8 cellular contexts compared by ENCODE assay signal in the genomic region with DNA sequence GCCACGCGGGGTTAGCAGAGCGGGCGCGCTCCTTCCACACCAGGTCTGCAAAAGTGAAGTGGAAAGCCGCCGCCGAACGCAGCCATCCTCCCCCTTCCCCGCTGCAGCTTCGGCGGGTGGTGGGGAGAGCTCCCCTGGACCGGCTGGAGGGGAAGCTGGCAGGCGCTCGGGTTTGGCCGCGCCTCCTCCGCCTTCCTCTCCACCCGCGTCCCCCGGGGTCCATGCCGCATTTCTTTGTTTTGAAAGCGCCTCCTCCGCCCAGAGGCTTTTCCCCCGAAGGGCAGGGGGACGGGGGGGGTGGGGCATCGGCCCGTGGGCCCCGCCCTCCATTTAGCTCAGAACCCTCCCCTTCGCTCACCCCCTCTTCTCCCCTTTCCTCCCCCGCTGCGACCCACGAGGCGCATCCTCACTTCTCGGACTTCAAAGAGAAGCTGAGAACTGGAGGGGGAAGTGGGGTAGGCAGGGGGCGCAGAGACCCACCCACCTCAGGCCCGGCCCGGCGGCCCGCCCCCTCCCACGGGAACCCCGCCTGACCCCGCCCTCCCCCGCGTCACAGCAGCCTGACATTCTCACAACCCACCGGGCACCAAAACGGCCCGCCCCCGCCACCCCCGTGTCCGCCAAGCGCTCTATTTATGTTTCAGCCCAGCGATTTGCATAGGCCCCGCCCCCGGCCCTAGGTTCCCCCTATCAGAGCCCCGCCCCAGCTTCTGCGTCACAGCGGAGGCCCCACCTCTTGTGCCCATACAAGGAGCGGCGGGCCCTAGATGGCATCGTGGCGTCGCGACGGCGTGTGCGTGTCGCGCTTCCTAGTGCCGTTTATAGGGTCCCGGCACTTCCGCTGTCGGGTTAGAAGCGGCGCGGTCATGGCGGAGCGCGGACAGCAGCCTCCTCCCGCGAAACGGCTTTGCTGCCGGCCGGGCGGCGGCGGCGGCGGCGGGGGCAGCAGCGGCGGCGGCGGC. TPM values are rescaled to one million over a fixed set of nuclear protein-coding genes. Genes with fewer than 3 reads are reported as not detected.
A peak's percentile ranks its signal among the peaks of the same experiment; 100 is the strongest.
DNase-seq lines count a peak whose midpoint lies in the region; ATAC-seq and TF ChIP-seq lines count a peak whose summit lies in the region.

Gene ZSWIM6 (plus strand): TSS at position 852 of the 962 bp plus-strand sequence. CDS start 15 bp downstream, at position 867.

- TF ChIP-seq CTCF in astrocyte of the cerebellum (IDR thresholded peaks at IDR 0.05; ENCODE audit: low read depth, low read length, missing control alignments): no peak

- 1% methylated on average over 65 to 94 of the region's 94 CpGs for WGBS in aorta, 2 donors

- peak within 1 kb of the TSS; percentile 94 for H3K9ac ChIP-seq in rectal smooth muscle tissue (ENCODE audit: low read length)

- intact Hi-C loops in aorta (cut with DNase I): loop anchor here (1.0 to 10.0 kb wide), 10 partner anchors 77 to 384 kb away; partner anchors contain the start of genes SMIM15 (in 2 of the 2), ERCC8 (in 1 of the 2) and NDUFAF2 (in 1 of the 2)

- peaks cover 19% of the 10 kb centered on the region for H3K4me1 ChIP-seq in rectal smooth muscle tissue (ENCODE audit: control insufficient read depth, insufficient read depth, low read length)
- H3K4me1 ChIP-seq in aorta (ENCODE audit: control insufficient read depth in 1 of 2, insufficient read depth in 2 of 2, low read length in 2 of 2): peaks cover 0 to 4% of the 10 kb centered on the region in 2 donors

- DNase-seq in NCI-H1930 (lab: John Stamatoyannopoulos, UW) (peak; percentile 88 to 95), T-helper 22 cell (ENCODE audit: low read depth) (peak; percentile 99), astrocyte of the cerebellum (ENCODE audit: low read depth) (peak; percentile 98), hepatic stellate cell (ENCODE audit: low spot score) (peak; percentile 95), aorta (peak; percentile 100)

- H3K27me3 ChIP-seq in rectal smooth muscle tissue (ENCODE audit: control insufficient read depth, insufficient read depth, low read length) (no peaks in the 10 kb centered on the region), aorta (ENCODE audit: control insufficient read depth in 1 of 2, insufficient read depth in 2 of 2, low read length in 1 of 2) (no peaks in the 10 kb centered on the region)

- H3K27ac ChIP-seq in rectal smooth muscle tissue (ENCODE audit: low read depth, low read length): peak within 1 kb of the TSS; percentile 94
- peak within 1 kb of the TSS; percentile 99 for H3K27ac ChIP-seq in aorta (ENCODE audit: low read depth in 1 of 2, low read length in 2 of 2)

- H3K36me3 ChIP-seq in rectal smooth muscle tissue (ENCODE audit: control insufficient read depth, insufficient read depth, low read length): no peaks in the 10 kb centered on the region
- H3K36me3 ChIP-seq in aorta (ENCODE audit: control insufficient read depth in 1 of 2, insufficient read depth in 2 of 2, low read length in 1 of 2): no peaks in the 10 kb centered on the region

- ATAC-seq in GM18499 (IDR thresholded peaks at IDR 0.05; ENCODE audit: insufficient read depth, unreplicated experiment): peak; percentile 47
- ATAC-seq in HG02938 (IDR thresholded peaks at IDR 0.05; ENCODE audit: unreplicated experiment): peak; percentile 66
- ATAC-seq in aorta (ENCODE audit: low FRiP score): peak; percentile 96

- H3K4me3 ChIP-seq in astrocyte of the cerebellum (ENCODE audit: low read depth, low read length) (peak within 1 kb of the TSS; percentile 94), rectal smooth muscle tissue (ENCODE audit: low read length) (peak within 1 kb of the TSS; percentile 94), aorta (ENCODE audit: low read length in 2 of 2) (peak within 1 kb of the TSS; percentile 90 to 98)

- in situ Hi-C loops in astrocyte of the cerebellum (cut with HindIII; ENCODE audit: low sequenced_read_pairs): no loop called here

- H3K9me3 ChIP-seq in aorta (ENCODE audit: control insufficient read depth, low read length): no peaks in the 10 kb centered on the region

RNA-seq across cellular contexts. Expression of gene ZSWIM6, which starts in this region (rescaled TPM):
- total RNA-seq in aorta: 10 to 100 TPM; 19.5 to 21.8 TPM
- 1 to 10 TPM; 3.4 to 5.3 TPM for polyA plus RNA-seq in aorta

Comparison
In these comparisons a context has a peak if more than half of its experiments do, and no peak if none do; other contexts are left out.
1. Peak in every context shown above with its lines: DNase-seq, ATAC-seq, H3K4me3 ChIP-seq and H3K27ac ChIP-seq.